2 cellular contexts compared by ENCODE assay signal in genomic region chr14:103905861-103906456, GRCh38.
TF ChIP-seq lines count a peak whose summit lies in the region.

No MANE protein-coding gene starts in this region.

TF ChIP-seq in A549, 52 proteins besides CTCF, POLR2A, EP300 and RAD21:
- TF ChIP-seq FOSB (CRISPR knock-in tag; IDR thresholded peaks at IDR 0.05) (no peak), TFCP2L1 (CRISPR knock-in tag; IDR thresholded peaks at IDR 0.05) (no peak), HOXB13 (CRISPR knock-in tag; IDR thresholded peaks at IDR 0.05; ENCODE audit: low read depth) (no peak)

TF ChIP-seq in endothelial cell of umbilical vein, 7 proteins besides CTCF, POLR2A, EP300 and RAD21:
- TF ChIP-seq FOS (IDR thresholded peaks at IDR 0.05; ENCODE audit: borderline replicate concordance, insufficient read depth, low read length), result no peak
- no peak for TF ChIP-seq POLR2AphosphoS5 (IDR thresholded peaks at IDR 0.05; ENCODE audit: insufficient read depth, low read depth, low read length)
- TF ChIP-seq JUN (IDR thresholded peaks at IDR 0.05; ENCODE audit: borderline replicate concordance, insufficient read depth, insufficient read length, low read depth), result no peak
- TF ChIP-seq MAX (IDR thresholded peaks at IDR 0.05; ENCODE audit: insufficient read depth, insufficient read length), result no peak
- no peak for TF ChIP-seq EZH2 (IDR thresholded peaks at IDR 0.05; ENCODE audit: borderline replicate concordance, low read depth, low read length, severe bottlenecking)
- no peak for TF ChIP-seq GATA2 (IDR thresholded peaks at IDR 0.05; ENCODE audit: insufficient read depth, insufficient read length, low read depth, low read length)
- TF ChIP-seq MYC (IDR thresholded peaks at IDR 0.05; ENCODE audit: low read depth, low read length), result no peak
